1 cellular context compared by ENCODE assay signal in genomic region chr12:48409938-48410337, GRCh38.
TF ChIP-seq lines count a peak whose summit lies in the region.
"Not testable (repeated sequence)": the region's sequence is repeated elsewhere in the genome, so short reads cannot be mapped to it uniquely, and the experiment has no call there.

No MANE protein-coding gene starts in this region.

TF ChIP-seq in K562, 482 proteins besides CTCF, POLR2A, EP300 and RAD21 (continued from another document):
- TF ChIP-seq, protein P1, sequence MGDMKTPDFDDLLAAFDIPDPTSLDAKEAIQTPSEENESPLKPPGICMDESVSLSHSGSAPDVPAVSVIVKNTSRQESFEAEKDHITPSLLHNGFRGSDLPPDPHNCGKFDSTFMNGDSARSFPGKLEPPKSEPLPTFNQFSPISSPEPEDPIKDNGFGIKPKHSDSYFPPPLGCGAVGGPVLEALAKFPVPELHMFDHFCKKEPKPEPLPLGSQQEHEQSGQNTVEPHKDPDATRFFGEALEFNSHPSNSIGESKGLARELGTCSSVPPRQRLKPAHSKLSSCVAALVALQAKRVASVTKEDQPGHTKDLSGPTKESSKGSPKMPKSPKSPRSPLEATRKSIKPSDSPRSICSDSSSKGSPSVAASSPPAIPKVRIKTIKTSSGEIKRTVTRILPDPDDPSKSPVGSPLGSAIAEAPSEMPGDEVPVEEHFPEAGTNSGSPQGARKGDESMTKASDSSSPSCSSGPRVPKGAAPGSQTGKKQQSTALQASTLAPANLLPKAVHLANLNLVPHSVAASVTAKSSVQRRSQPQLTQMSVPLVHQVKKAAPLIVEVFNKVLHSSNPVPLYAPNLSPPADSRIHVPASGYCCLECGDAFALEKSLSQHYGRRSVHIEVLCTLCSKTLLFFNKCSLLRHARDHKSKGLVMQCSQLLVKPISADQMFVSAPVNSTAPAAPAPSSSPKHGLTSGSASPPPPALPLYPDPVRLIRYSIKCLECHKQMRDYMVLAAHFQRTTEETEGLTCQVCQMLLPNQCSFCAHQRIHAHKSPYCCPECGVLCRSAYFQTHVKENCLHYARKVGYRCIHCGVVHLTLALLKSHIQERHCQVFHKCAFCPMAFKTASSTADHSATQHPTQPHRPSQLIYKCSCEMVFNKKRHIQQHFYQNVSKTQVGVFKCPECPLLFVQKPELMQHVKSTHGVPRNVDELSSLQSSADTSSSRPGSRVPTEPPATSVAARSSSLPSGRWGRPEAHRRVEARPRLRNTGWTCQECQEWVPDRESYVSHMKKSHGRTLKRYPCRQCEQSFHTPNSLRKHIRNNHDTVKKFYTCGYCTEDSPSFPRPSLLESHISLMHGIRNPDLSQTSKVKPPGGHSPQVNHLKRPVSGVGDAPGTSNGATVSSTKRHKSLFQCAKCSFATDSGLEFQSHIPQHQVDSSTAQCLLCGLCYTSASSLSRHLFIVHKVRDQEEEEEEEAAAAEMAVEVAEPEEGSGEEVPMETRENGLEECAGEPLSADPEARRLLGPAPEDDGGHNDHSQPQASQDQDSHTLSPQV (IDR thresholded peaks at IDR 0.05) = 0 out of 2 replicates have a peak, but pooled peaks have one; percentile 25
- TF ChIP-seq TAL1 (IDR thresholded peaks at IDR 0.05) (peak; percentile 13; the same call in 1 of the 2 replicates), CXXC5 (CRISPR knock-in tag; IDR thresholded peaks at IDR 0.05) (peak; percentile 57), MTA3 (IDR thresholded peaks at IDR 0.05; ENCODE audit: borderline replicate concordance) (peak; percentile 45; the same call in 1 of the 2 replicates), VEZF1 (CRISPR knock-in tag; IDR thresholded peaks at IDR 0.05) (peak; percentile 48; the same call in 1 of the 2 replicates), SPI1 (IDR thresholded peaks at IDR 0.05; ENCODE audit: borderline replicate concordance, low read depth, low read length) (0 out of 2 replicates have a peak, but pooled peaks have one; percentile 18), MGA (IDR thresholded peaks at IDR 0.05) (peak; percentile 35; the same call in 1 of the 2 replicates), ETV1 (tag; conservative IDR thresholded peaks at IDR 0.05; ENCODE audit: low read depth) (peak; percentile 54), CREM (IDR thresholded peaks at IDR 0.05; ENCODE audit: low read depth) (peak; percentile 53; the same call in 1 of the 2 replicates), ATF7 (IDR thresholded peaks at IDR 0.05) (peak; percentile 70), E2F3 (CRISPR knock-in tag; IDR thresholded peaks at IDR 0.05) (0 out of 2 replicates have a peak, but pooled peaks have one; percentile 39), ARID1B (IDR thresholded peaks at IDR 0.05) (peak; percentile 55; the same call in 1 of the 2 replicates), KLF6 (CRISPR knock-in tag; IDR thresholded peaks at IDR 0.05; ENCODE audit: borderline replicate concordance) (0 out of 2 replicates have a peak, but pooled peaks have one; percentile 13), ELF1 (tag; IDR thresholded peaks at IDR 0.05) (peak; percentile 37; the same call in 1 of the 2 replicates), FOXJ2 (tag; IDR thresholded peaks at IDR 0.05) (peak; percentile 77; the same call in 1 of the 2 replicates), CBFA2T3 (IDR thresholded peaks at IDR 0.05) (peak; percentile 33; the same call in 1 of the 2 replicates), SMAD4 (CRISPR knock-in tag; conservative IDR thresholded peaks at IDR 0.05) (peak; percentile 60; the same call in 1 of the 2 replicates), EHMT2 (IDR thresholded peaks at IDR 0.05) (peak; percentile 65; the same call in 1 of the 2 replicates), LEF1 (IDR thresholded peaks at IDR 0.05) (peak; percentile 67; the same call in 1 of the 2 replicates), SOX6 (IDR thresholded peaks at IDR 0.05) (peak; percentile 66), ZBTB17 (CRISPR knock-in tag; IDR thresholded peaks at IDR 0.05) (peak; percentile 49; the same call in 1 of the 2 replicates), RCOR1 (IDR thresholded peaks at IDR 0.05; ENCODE audit: borderline replicate concordance in 1 of 2, low read depth in 2 of 2, low read length in 2 of 2) (peak in 1 of 2 experiments; percentile 36; a peak in 1 of 4 replicates), NCOR1 (IDR thresholded peaks at IDR 0.05) (peak; percentile 19; the same call in 1 of the 2 replicates), MEIS2 (IDR thresholded peaks at IDR 0.05; ENCODE audit: partially characterized antibody) (peak; percentile 30), TBL1XR1 (IDR thresholded peaks at IDR 0.05; ENCODE audit: low read length in 2 of 2) (peak in 1 of 2 experiments; percentile 12; a peak in 1 of 4 replicates), ZEB2 (IDR thresholded peaks at IDR 0.05) (0 out of 2 replicates have a peak, but pooled peaks have one; percentile 29), YY1 (IDR thresholded peaks at IDR 0.05; ENCODE audit: borderline replicate concordance in 1 of 3, control insufficient read depth in 1 of 3, extremely low read depth in 1 of 3, insufficient read depth in 3 of 3, insufficient read length in 1 of 3, insufficient replicate concordance in 2 of 3, low read depth in 1 of 3, low read length in 2 of 3) (peak in 1 of 3 experiments; percentile 70), L3MBTL2 (IDR thresholded peaks at IDR 0.05) (peak; percentile 55; the same call in 1 of the 2 replicates), MAZ (CRISPR knock-in tag; conservative IDR thresholded peaks at IDR 0.05 in 1 of 2, IDR thresholded peaks at IDR 0.05 in 1 of 2) (peak; percentile 30 to 60; a peak in 2 of 4 replicates), RB1 (IDR thresholded peaks at IDR 0.05; ENCODE audit: low read depth) (peak; percentile 44; the same call in 1 of the 2 replicates), TRIM24 (IDR thresholded peaks at IDR 0.05) (peak in 1 of 2 experiments; percentile 37; a peak in 1 of 4 replicates), KLF13 (tag; IDR thresholded peaks at IDR 0.05; ENCODE audit: borderline replicate concordance, low read depth) (0 out of 2 replicates have a peak, but pooled peaks have one; percentile 23), JUND (IDR thresholded peaks at IDR 0.05; ENCODE audit: borderline replicate concordance, low read depth, low read length) (peak; percentile 50; the same call in 1 of the 2 replicates), MNT (conservative IDR thresholded peaks at IDR 0.05) (peak in 1 of 2 experiments; percentile 48; a peak in 1 of 4 replicates), DMBX1 (CRISPR knock-in tag; IDR thresholded peaks at IDR 0.05; ENCODE audit: borderline replicate concordance) (peak; percentile 37; the same call in 1 of the 2 replicates), NRF1 (conservative IDR thresholded peaks at IDR 0.05 in 1 of 2, IDR thresholded peaks at IDR 0.05 in 1 of 2) (peak; percentile 54 to 59), KLF1 (tag; IDR thresholded peaks at IDR 0.05) (0 out of 2 replicates have a peak, but pooled peaks have one; percentile 56), NR2C1 (tag; IDR thresholded peaks at IDR 0.05) (0 out of 2 replicates have a peak, but pooled peaks have one; percentile 39), FOXA3 (CRISPR knock-in tag; conservative IDR thresholded peaks at IDR 0.05 in 1 of 2, IDR thresholded peaks at IDR 0.05 in 1 of 2) (peak; percentile 97 to 98)
- TF ChIP-seq JUND (tag; IDR thresholded peaks at IDR 0.05; ENCODE audit: borderline replicate concordance, low read depth, low read length); NR2C1 (IDR thresholded peaks at IDR 0.05): not testable (repeated sequence)
